Comparison of ENCODE assay signal across 12 cellular contexts in the genomic region with DNA sequence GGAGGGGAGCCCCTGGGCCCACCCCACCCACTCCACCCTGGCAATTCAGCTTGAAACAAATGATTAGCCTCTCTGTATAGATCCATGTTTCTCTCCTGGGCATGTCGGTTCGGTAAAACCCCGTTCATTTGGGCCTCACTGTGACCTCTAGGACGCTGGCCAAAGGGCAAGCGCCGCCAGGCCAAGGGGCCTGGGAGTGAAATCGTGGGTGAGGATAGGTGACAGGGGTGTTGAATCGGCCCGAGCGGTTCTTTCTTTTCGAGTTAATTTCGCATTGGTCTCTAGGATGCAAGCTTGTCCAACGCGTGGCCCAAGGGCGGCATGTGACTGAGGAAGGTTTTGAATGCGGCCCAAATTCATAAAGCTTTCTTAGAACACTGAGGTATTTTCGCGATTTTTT. TPM values are rescaled to one million over a fixed set of nuclear protein-coding genes. Genes with fewer than 3 reads are reported as not detected.
DNase-seq lines count a peak whose midpoint lies in the region; ATAC-seq, FAIRE-seq and TF ChIP-seq lines count a peak whose summit lies in the region.
"Had no signal": no experiment of that assay in that cellular context is flagged by ENCODE, and none has a peak within 500 bp of the region (broad histone marks: within the 10 kb centered on the region; RNA-seq: fewer than 3 reads in every experiment).

No MANE protein-coding gene starts in this region.

- H3K4me3 ChIP-seq in heart right ventricle: peak overlapping the region in 4 of 10 donors; percentile 57 to 63 (median 60)
- H3K4me3 ChIP-seq in upper lobe of right lung: no peak overlapping the region

- H3K27me3 Mint-ChIP-seq in activated naive CD8-positive, alpha-beta T cell treated with anti-CD3 and anti-CD28 coated beads for 36 hours: peaks cover 3% of the 10 kb centered on the region
- H3K27me3 Mint-ChIP-seq in naive B cell: no peaks in the 10 kb centered on the region

- peaks cover 52% of the 10 kb centered on the region for H3K4me1 Mint-ChIP-seq in activated naive CD8-positive, alpha-beta T cell treated with anti-CD3 and anti-CD28 coated beads for 36 hours
- peaks cover 10 to 28% (median 14%) of the 10 kb centered on the region in 3 donors for H3K4me1 Mint-ChIP-seq in naive B cell

- no peak for FAIRE-seq in HTR-8/SVneo (lab: Jason Lieb, UNC)

- H3K4me1 ChIP-seq in heart right ventricle: peaks cover 19 to 66% (median 46%) of the 10 kb centered on the region in 9 donors
- peaks cover 33% of the 10 kb centered on the region for H3K4me1 ChIP-seq in upper lobe of right lung
- H3K4me1 ChIP-seq: BE2C had no signal

- H3K27ac Mint-ChIP-seq in activated naive CD8-positive, alpha-beta T cell treated with anti-CD3 and anti-CD28 coated beads for 36 hours: peak overlapping the region; percentile 88
- H3K27ac Mint-ChIP-seq in naive B cell: peak overlapping the region in 5 of 6 donors; percentile 15 to 84 (median 47)

- H3K4me3 Mint-ChIP-seq in activated naive CD8-positive, alpha-beta T cell treated with anti-CD3 and anti-CD28 coated beads for 36 hours: peak overlapping the region; percentile 67
- H3K4me3 Mint-ChIP-seq in naive B cell: peak overlapping the region; percentile 64 to 85 (median 74)

- intact Hi-C loops in heart right ventricle (cut with DNase I): loop anchor here in 1 of 10 donors (1.0 kb wide), 1 partner anchor 28 kb away; no protein-coding TSS in a partner anchor
- intact Hi-C loops in left cardiac atrium (cut with DNase I): no loop called here
- intact Hi-C loops in upper lobe of right lung (cut with DNase I): no loop called here

- no peak for TF ChIP-seq CTCF in heart right ventricle (IDR thresholded peaks at IDR 0.05)
- no peak for TF ChIP-seq CTCF in upper lobe of right lung (IDR thresholded peaks at IDR 0.05)

- H3K36me3 ChIP-seq in heart right ventricle (no peaks in the 10 kb centered on the region), upper lobe of right lung (no peaks in the 10 kb centered on the region)
- H3K36me3 ChIP-seq: BE2C had no signal

- ATAC-seq in heart right ventricle (no peak), left cardiac atrium (no peak), naive B cell (ENCODE audit: low read depth in 2 of 2) (no peak), upper lobe of right lung (no peak), HG02852 (IDR thresholded peaks at IDR 0.05; ENCODE audit: unreplicated experiment) (no peak)
- ATAC-seq: sciatic nerve had no signal

- no peaks in the 10 kb centered on the region for H3K36me3 Mint-ChIP-seq in activated naive CD8-positive, alpha-beta T cell treated with anti-CD3 and anti-CD28 coated beads for 36 hours
- no peaks in the 10 kb centered on the region for H3K36me3 Mint-ChIP-seq in naive B cell

- H3K27me3 ChIP-seq in heart right ventricle: no peaks in the 10 kb centered on the region
- no peaks in the 10 kb centered on the region for H3K27me3 ChIP-seq in upper lobe of right lung
- H3K27me3 ChIP-seq: BE2C had no signal

- DNase-seq in heart right ventricle (no peak), left cardiac atrium (no peak), naive B cell (no peak), upper lobe of right lung (peak; percentile 36), HTR-8/SVneo (ENCODE audit: insufficient read length, low spot score) (no peak), HCEC 1CT (no peak)
- no peak for DNase-seq in activated naive CD8-positive, alpha-beta T cell treated with anti-CD3 and anti-CD28 coated beads for 36 hours
- DNase-seq: activated gamma-delta T cell treated with Interleukin-2 at 50 U/mL for 16 hours, BE2C, NCI-H526 had no signal

- no peaks in the 10 kb centered on the region for H3K9me3 ChIP-seq in heart right ventricle
- no peaks in the 10 kb centered on the region for H3K9me3 ChIP-seq in upper lobe of right lung
- H3K9me3 ChIP-seq: BE2C had no signal

- peak overlapping the region in 8 of 10 donors; percentile 74 to 100 (median 94) for H3K27ac ChIP-seq in heart right ventricle
- H3K27ac ChIP-seq in upper lobe of right lung: no peak overlapping the region

- WGBS in heart right ventricle, 2 donors: 96% methylated on average over 18 of the region's 18 CpGs

- no peaks in the 10 kb centered on the region for H3K9me3 Mint-ChIP-seq in activated naive CD8-positive, alpha-beta T cell treated with anti-CD3 and anti-CD28 coated beads for 36 hours
- H3K9me3 Mint-ChIP-seq in naive B cell: no peaks in the 10 kb centered on the region

RNA-seq across cellular contexts. Expression of a gene that starts 9.9 kb away (rescaled TPM):
- total RNA-seq in heart right ventricle (100 to 1,000 TPM in 1 of 10 donors, 10 to 100 TPM in 9; 12.0 to 121 (median 43.5) TPM), left cardiac atrium (10 to 100 TPM; 10.5 to 24.1 TPM), upper lobe of right lung (32.8 TPM)
- polyA plus RNA-seq in heart right ventricle (10 to 100 TPM; 35.0 to 42.9 TPM), naive B cell (ENCODE audit: low read depth in 6 of 6) (10 to 100 TPM; 20.8 to 45.9 (median 28.5) TPM)
- total RNA-seq in activated naive CD8-positive, alpha-beta T cell treated with anti-CD3 and anti-CD28 coated beads for 36 hours: 10 to 100 TPM; 59.5 to 61.7 TPM

RNA-seq across cellular contexts. Expression of a gene that starts 21.5 kb away (rescaled TPM):
- total RNA-seq in heart right ventricle: under 1 TPM in 2 of 10 donors, not detected in 8; 0.37 to 0.67 TPM
- polyA plus RNA-seq in heart right ventricle: under 1 TPM; 0.06 to 0.22 TPM
- total RNA-seq in left cardiac atrium: under 1 TPM in 1 of 2 donors, not detected in 1; 0.31 TPM
- under 1 TPM in 1 of 2 experiments, not detected in 1; 0.16 TPM for total RNA-seq in activated naive CD8-positive, alpha-beta T cell treated with anti-CD3 and anti-CD28 coated beads for 36 hours
- under 1 TPM in 1 of 6 donors, not detected in 5; 0.28 TPM for polyA plus RNA-seq in naive B cell (ENCODE audit: low read depth in 6 of 6)
- 0.29 TPM for total RNA-seq in upper lobe of right lung
